ENCODE assay signal across 4 cellular contexts in the genomic region with DNA sequence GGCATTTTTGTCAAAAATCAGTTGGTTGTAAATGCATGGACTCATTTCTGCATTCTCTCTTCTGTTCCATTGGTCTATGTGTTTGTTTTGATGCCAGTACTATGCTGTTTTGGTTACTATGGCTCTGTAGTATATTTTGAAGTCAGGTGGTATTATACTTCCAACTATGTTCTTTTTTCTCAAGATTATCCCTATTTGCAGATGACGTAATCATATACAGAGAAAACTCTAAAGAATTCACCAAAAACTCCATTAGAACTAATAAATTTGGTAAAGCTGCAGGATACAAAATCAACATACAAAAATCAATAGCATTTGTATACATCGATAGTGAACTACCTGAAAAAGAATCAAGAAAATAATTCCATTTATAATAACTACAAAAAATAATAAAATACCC.
TF ChIP-seq lines count a peak whose summit lies in the region.

No MANE protein-coding gene starts in this region.

TF ChIP-seq in HepG2, 621 proteins besides CTCF, POLR2A, EP300 and RAD21:
- TF ChIP-seq ATF7 (IDR thresholded peaks at IDR 0.05) (peak; percentile 96), ATF7 (CRISPR knock-in tag; IDR thresholded peaks at IDR 0.05) (no peak), ZSCAN21 (CRISPR knock-in tag; IDR thresholded peaks at IDR 0.05; ENCODE audit: borderline replicate concordance) (no peak)
- TF ChIP-seq, protein P1, sequence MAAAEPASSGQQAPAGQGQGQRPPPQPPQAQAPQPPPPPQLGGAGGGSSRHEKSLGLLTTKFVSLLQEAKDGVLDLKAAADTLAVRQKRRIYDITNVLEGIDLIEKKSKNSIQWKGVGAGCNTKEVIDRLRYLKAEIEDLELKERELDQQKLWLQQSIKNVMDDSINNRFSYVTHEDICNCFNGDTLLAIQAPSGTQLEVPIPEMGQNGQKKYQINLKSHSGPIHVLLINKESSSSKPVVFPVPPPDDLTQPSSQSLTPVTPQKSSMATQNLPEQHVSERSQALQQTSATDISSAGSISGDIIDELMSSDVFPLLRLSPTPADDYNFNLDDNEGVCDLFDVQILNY (CRISPR knock-in tag; conservative IDR thresholded peaks at IDR 0.05) = no peak

TF ChIP-seq in HEK293, 187 proteins besides CTCF, POLR2A, EP300 and RAD21:
- TF ChIP-seq, protein P2, sequence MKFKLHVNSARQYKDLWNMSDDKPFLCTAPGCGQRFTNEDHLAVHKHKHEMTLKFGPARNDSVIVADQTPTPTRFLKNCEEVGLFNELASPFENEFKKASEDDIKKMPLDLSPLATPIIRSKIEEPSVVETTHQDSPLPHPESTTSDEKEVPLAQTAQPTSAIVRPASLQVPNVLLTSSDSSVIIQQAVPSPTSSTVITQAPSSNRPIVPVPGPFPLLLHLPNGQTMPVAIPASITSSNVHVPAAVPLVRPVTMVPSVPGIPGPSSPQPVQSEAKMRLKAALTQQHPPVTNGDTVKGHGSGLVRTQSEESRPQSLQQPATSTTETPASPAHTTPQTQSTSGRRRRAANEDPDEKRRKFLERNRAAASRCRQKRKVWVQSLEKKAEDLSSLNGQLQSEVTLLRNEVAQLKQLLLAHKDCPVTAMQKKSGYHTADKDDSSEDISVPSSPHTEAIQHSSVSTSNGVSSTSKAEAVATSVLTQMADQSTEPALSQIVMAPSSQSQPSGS (tag by site-specific recombination; IDR thresholded peaks at IDR 0.05; ENCODE audit: low read depth) = peak; percentile 56; the same call in 1 of the 2 replicates
- no peak for TF ChIP-seq ZNF670 (tag by site-specific recombination; IDR thresholded peaks at IDR 0.05; ENCODE audit: low read depth)
- TF ChIP-seq ZNF677 (tag by site-specific recombination; IDR thresholded peaks at IDR 0.05) = no peak
- TF ChIP-seq ZNF416 (tag by site-specific recombination; IDR thresholded peaks at IDR 0.05) = no peak
- no peak for TF ChIP-seq ZNF529 (tag by site-specific recombination; IDR thresholded peaks at IDR 0.05; ENCODE audit: insufficient replicate concordance)
- no peak for TF ChIP-seq ZNF544 (tag by site-specific recombination; IDR thresholded peaks at IDR 0.05)
- TF ChIP-seq ZNF707 (tag by site-specific recombination; IDR thresholded peaks at IDR 0.05) = no peak
TF ChIP-seq in HEK293: peak in this region for 1.

TF ChIP-seq in GM12878, 131 proteins besides CTCF, POLR2A, EP300 and RAD21:
- TF ChIP-seq ATF7 (IDR thresholded peaks at IDR 0.05; ENCODE audit: low read depth) (peak; percentile 37; the same call in 1 of the 2 replicates), MEF2A (IDR thresholded peaks at IDR 0.05; ENCODE audit: insufficient read depth, low read depth, low read length) (no peak)

TF ChIP-seq in K562, 482 proteins besides CTCF, POLR2A, EP300 and RAD21:
- TF ChIP-seq, protein P3, sequence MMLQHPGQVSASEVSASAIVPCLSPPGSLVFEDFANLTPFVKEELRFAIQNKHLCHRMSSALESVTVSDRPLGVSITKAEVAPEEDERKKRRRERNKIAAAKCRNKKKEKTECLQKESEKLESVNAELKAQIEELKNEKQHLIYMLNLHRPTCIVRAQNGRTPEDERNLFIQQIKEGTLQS (IDR thresholded peaks at IDR 0.05) = peak; percentile 26; the same call in 1 of the 2 replicates
- TF ChIP-seq, protein P3 (CRISPR knock-in tag; conservative IDR thresholded peaks at IDR 0.05) = no peak
- TF ChIP-seq ZNF253 (CRISPR knock-in tag; conservative IDR thresholded peaks at IDR 0.05) = no peak
